In the genomic region with DNA sequence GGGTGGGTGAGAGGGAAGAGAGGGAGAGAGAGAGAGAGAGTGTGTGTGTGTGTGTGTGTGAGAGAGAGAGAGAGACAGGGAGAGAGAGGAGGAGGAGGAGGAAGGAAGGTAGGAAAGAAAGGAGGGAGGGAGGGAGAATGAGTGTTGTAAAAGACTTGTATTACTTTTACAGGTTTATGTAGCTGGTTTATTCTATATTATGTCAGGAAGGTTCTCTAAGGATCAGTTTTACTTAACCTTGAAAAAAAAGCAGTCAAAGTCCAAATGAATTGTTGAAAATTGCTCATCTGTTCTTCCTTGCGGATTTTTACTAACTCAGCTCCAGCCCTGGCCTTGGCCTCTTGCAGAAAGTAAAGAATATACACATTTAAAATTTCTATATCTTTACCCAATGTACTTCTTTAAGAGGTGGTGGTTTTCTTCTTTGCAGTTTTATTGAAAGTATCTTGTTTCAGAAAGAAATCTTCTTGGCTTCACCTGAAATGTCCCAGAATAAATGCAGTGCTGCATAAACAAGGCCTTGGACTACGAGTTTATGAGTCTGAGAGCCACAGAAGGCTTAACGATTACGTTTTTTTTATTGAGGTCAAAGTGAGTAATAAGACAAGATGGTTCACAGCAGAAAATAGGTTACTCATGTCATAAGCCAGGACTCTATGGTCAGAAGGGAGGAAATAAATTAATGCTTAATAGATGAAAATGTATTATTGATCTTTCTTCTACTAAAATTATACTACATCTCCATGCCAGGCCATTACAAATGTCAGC, we compare ENCODE assay signal across 1 cellular context.
TF ChIP-seq lines count a peak whose summit lies in the region.

No MANE protein-coding gene starts in this region.

TF ChIP-seq in K562, 482 proteins besides CTCF, POLR2A, EP300 and RAD21:
- 0 out of 2 replicates have a peak, but pooled peaks have one; percentile 41 for TF ChIP-seq ZBTB26 (CRISPR knock-in tag; IDR thresholded peaks at IDR 0.05)
- TF ChIP-seq, protein P1, sequence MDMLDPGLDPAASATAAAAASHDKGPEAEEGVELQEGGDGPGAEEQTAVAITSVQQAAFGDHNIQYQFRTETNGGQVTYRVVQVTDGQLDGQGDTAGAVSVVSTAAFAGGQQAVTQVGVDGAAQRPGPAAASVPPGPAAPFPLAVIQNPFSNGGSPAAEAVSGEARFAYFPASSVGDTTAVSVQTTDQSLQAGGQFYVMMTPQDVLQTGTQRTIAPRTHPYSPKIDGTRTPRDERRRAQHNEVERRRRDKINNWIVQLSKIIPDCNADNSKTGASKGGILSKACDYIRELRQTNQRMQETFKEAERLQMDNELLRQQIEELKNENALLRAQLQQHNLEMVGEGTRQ (CRISPR knock-in tag; IDR thresholded peaks at IDR 0.05) = no peak
- 0 out of 2 replicates have a peak, but pooled peaks have one; percentile 19 for TF ChIP-seq OTX1 (CRISPR knock-in tag; IDR thresholded peaks at IDR 0.05)
